Comparison of ENCODE assay signal across 8 cellular contexts in the genomic region with DNA sequence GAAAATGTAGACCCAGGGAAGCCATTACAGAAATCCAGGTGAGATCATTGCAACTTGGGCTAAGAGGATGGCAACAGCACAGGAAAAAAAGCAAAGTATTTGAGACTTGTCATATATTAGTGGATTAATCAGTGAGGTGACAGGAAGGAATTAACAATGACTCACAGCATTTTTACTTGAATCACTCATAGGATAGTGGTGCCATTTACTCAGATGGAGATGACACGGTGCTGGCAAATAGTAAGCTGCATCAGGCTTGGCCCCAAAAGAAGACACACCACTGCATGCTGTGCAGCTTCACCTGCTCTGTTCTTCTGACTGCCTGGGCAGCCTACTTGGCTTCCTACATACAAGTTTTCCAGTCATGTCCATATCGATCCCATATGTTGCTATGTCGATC.
DNase-seq lines count a peak whose midpoint lies in the region; ATAC-seq and TF ChIP-seq lines count a peak whose summit lies in the region.

No MANE protein-coding gene starts in this region.

- H3F3A ChIP-seq in Loucy (ENCODE audit: low read depth): no peaks in the 10 kb centered on the region

- peaks cover 55% of the 10 kb centered on the region for H3K79me2 ChIP-seq in Loucy (ENCODE audit: insufficient read depth, low read length)

- H3K4me1 ChIP-seq in Loucy (ENCODE audit: insufficient read depth, low read length, poor library complexity, severe bottlenecking): peaks cover 18% of the 10 kb centered on the region
- H3K4me1 ChIP-seq in spleen: peaks cover 11 to 61% (median 30%) of the 10 kb centered on the region in 6 donors
- peaks cover 0 to 32% (median 9%) of the 10 kb centered on the region in 4 donors for H3K4me1 ChIP-seq in stomach

- H3K4me3 ChIP-seq in Loucy (ENCODE audit: low read length, poor library complexity, severe bottlenecking) (no peak overlapping the region), spleen (no peak overlapping the region), stomach (no peak overlapping the region)

- no peak for TF ChIP-seq CTCF in Loucy (conservative IDR thresholded peaks at IDR 0.05; ENCODE audit: low read length)
- no peak for TF ChIP-seq CTCF in spleen (IDR thresholded peaks at IDR 0.05 in 8 of 11, conservative IDR thresholded peaks at IDR 0.05 in 3 of 11)
- no peak for TF ChIP-seq CTCF in stomach (IDR thresholded peaks at IDR 0.05)

- peak; percentile 99 to 100 for ATAC-seq in activated CD4-positive, CD25-positive, alpha-beta regulatory T cell treated with anti-CD3 and anti-CD28 coated beads, Interleukin-2, amount 50 U/mL, for 24 hours

- no peak overlapping the region for H2AFZ ChIP-seq in Loucy (ENCODE audit: low read length)

- no peak overlapping the region for H3K9ac ChIP-seq in Loucy (ENCODE audit: low read depth, low read length, poor library complexity, severe bottlenecking)

- 62 to 85% (median 76%) methylated on average over 3 of the region's 3 CpGs for WGBS in spleen, 5 donors
- 81 to 91% (median 84%) methylated on average over 3 of the region's 3 CpGs for WGBS in stomach, 5 donors

- TF ChIP-seq POLR2A in spleen (IDR thresholded peaks at IDR 0.05): no peak
- no peak for TF ChIP-seq POLR2A in stomach (IDR thresholded peaks at IDR 0.05)

- intact Hi-C loops in spleen (cut with DNase I; ENCODE audit: low total_unique reads): no loop called here
- intact Hi-C loops in stomach (cut with DNase I; ENCODE audit: low total_unique reads): no loop called here

- no peak for DNase-seq in activated CD4-positive, CD25-positive, alpha-beta regulatory T cell treated with anti-CD3 and anti-CD28 coated beads, Interleukin-2, amount 50 U/mL, for 72 hours
- DNase-seq in caudate nucleus (lab: John Stamatoyannopoulos, UW) (peak in 10 of 61 donors; percentile 0 to 24 (median 4)), spleen (no peak), stomach (no peak), amniotic stem cell (lab: John Stamatoyannopoulos, UW) (no peak)
- peak; percentile 28 for DNase-seq in stimulated activated CD4-positive, alpha-beta T cell treated with anti-CD3 and anti-CD28 coated beads, Interleukin-1b, Interleukin-23, amount 100 ng/mL, for 48 hours

- H3K9me3 ChIP-seq in Loucy (ENCODE audit: insufficient read depth, low read depth, low read length): no peaks in the 10 kb centered on the region
- peaks cover 0 to 6% (median 0%) of the 10 kb centered on the region in 8 donors for H3K9me3 ChIP-seq in spleen
- no peaks in the 10 kb centered on the region for H3K9me3 ChIP-seq in stomach

- H3K4me2 ChIP-seq in Loucy (ENCODE audit: low read depth, low read length, poor library complexity, severe bottlenecking): peak overlapping the region; percentile 15

- peak overlapping the region; percentile 93 for H3K27ac ChIP-seq in caudate nucleus (ENCODE audit: low read depth, low read length)
- H3K27ac ChIP-seq in spleen: peak overlapping the region in 2 of 8 donors; percentile 21 to 45
- H3K27ac ChIP-seq in stomach: no peak overlapping the region

- no peak for TF ChIP-seq EP300 in stomach (IDR thresholded peaks at IDR 0.05)

- H4K20me1 ChIP-seq in Loucy (ENCODE audit: insufficient read depth, low read length, poor library complexity, severe bottlenecking): peaks cover 37% of the 10 kb centered on the region

- H3K9me2 ChIP-seq in Loucy (replicated peaks; ENCODE audit: low read depth, low read length): no peaks in the 10 kb centered on the region

- H3K36me3 ChIP-seq in Loucy (ENCODE audit: insufficient read depth, low read length) (peaks cover 10% of the 10 kb centered on the region; the same call in 1 of the 2 replicates), spleen (peaks cover 0 to 13% (median 0%) of the 10 kb centered on the region in 6 donors), stomach (no peaks in the 10 kb centered on the region)

- H3K27me3 ChIP-seq in Loucy (ENCODE audit: insufficient read depth, low read length, poor library complexity, severe bottlenecking) (no peaks in the 10 kb centered on the region), spleen (replicated peaks in 1 of 7) (no peaks in the 10 kb centered on the region), stomach (no peaks in the 10 kb centered on the region)
